ENCODE assay signal across 20 cellular contexts in the genomic region with DNA sequence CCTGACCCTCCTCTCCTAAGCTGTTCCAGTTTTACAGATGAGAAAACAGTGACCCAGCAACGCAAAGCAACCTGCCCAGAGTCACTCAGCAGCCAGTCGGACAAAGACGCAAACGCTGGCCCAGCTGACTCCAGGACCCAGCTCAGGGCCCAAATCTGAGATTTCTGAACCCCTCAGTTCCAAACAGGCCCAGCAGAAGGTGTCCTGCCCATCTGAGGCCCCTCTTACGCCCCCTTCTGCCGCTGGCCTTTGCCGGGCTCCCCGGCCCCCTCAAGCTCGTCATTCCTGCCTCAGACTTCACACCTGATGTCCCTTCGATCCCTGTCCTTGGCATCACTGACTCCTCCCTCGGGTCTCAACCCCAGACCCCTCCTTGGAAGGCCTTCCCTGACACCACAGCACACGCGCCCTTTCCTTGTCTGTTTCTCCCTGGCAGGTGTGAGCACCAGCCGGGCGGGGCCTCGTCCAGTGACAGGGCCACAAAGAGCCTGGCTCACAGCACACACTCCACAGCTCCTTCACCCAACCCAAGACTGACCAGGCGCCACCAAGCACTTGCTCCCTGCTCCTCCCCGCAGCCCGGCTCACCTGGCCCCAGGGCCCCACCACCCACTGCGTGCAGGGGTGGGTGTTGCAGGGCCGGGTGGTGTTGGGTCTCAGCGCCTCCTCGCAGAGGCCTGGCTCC. TPM values are rescaled to one million over a fixed set of nuclear protein-coding genes. Genes with fewer than 3 reads are reported as not detected.
A peak's percentile ranks its signal among the peaks of the same experiment; 100 is the strongest.
DNase-seq lines count a peak whose midpoint lies in the region; ATAC-seq, FAIRE-seq and TF ChIP-seq lines count a peak whose summit lies in the region.
"Had no signal": no experiment of that assay in that cellular context is flagged by ENCODE, and none has a peak within 500 bp of the region (broad histone marks: within the 10 kb centered on the region; RNA-seq: fewer than 3 reads in every experiment).

No MANE protein-coding gene starts in this region.

- no peaks in the 10 kb centered on the region for H3K36me3 Mint-ChIP-seq in activated naive CD4-positive, alpha-beta T cell treated with anti-CD3 and anti-CD28 coated beads, Interleukin-2, amount 10 ng/mL, durations not matched to agents 7 days and 5 days
- no peaks in the 10 kb centered on the region for H3K36me3 Mint-ChIP-seq in activated naive CD4-positive, alpha-beta T cell treated with anti-CD3 and anti-CD28 coated beads for 36 hours (ENCODE audit: low read depth)

- H3K27me3 Mint-ChIP-seq in activated naive CD4-positive, alpha-beta T cell treated with anti-CD3 and anti-CD28 coated beads, Interleukin-2, amount 10 ng/mL, durations not matched to agents 7 days and 5 days: no peaks in the 10 kb centered on the region
- no peaks in the 10 kb centered on the region for H3K27me3 Mint-ChIP-seq in activated naive CD4-positive, alpha-beta T cell treated with anti-CD3 and anti-CD28 coated beads for 36 hours (ENCODE audit: low read depth)

- H3K27me3 ChIP-seq in RWPE2 (ENCODE audit: insufficient read depth, poor library complexity, severe bottlenecking): no peaks in the 10 kb centered on the region
- no peaks in the 10 kb centered on the region for H3K27me3 ChIP-seq in spleen (replicated peaks in 1 of 7)
- H3K27me3 ChIP-seq: foreskin keratinocyte, stomach had no signal

- H3K27ac ChIP-seq in RWPE2 (ENCODE audit: poor library complexity, severe bottlenecking) (no peak overlapping the region), kidney (ENCODE audit: low read depth in 2 of 2, low read length in 2 of 2) (no peak overlapping the region), spleen (no peak overlapping the region)
- H3K27ac ChIP-seq: foreskin keratinocyte, SK-N-MC, stomach had no signal

- 93 to 96% (median 95%) methylated on average over 17 to 23 of the region's 23 CpGs for WGBS in spleen, 5 donors

- H3K9me3 Mint-ChIP-seq in activated naive CD4-positive, alpha-beta T cell treated with anti-CD3 and anti-CD28 coated beads, Interleukin-2, amount 10 ng/mL, durations not matched to agents 7 days and 5 days: no peaks in the 10 kb centered on the region
- no peaks in the 10 kb centered on the region for H3K9me3 Mint-ChIP-seq in activated naive CD4-positive, alpha-beta T cell treated with anti-CD3 and anti-CD28 coated beads for 36 hours

- peak overlapping the region; percentile 74 for H3K27ac Mint-ChIP-seq in activated naive CD4-positive, alpha-beta T cell treated with anti-CD3 and anti-CD28 coated beads, Interleukin-2, amount 10 ng/mL, durations not matched to agents 7 days and 5 days
- no peak overlapping the region for H3K27ac Mint-ChIP-seq in activated naive CD4-positive, alpha-beta T cell treated with anti-CD3 and anti-CD28 coated beads for 36 hours

- no peak overlapping the region for H3K4me3 ChIP-seq in RWPE2 (ENCODE audit: severe bottlenecking)
- H3K4me3 ChIP-seq in kidney (ENCODE audit: low read length in 2 of 2): no peak overlapping the region
- no peak overlapping the region for H3K4me3 ChIP-seq in spleen
- H3K4me3 ChIP-seq: SK-N-MC, stomach had no signal

- CTCF ChIA-PET in activated naive CD4-positive, alpha-beta T cell treated with anti-CD3 and anti-CD28 coated beads, Interleukin-2, amount 10 ng/mL, durations not matched to agents 7 days and 5 days (lab: Charles Lee): no interaction called here
- CTCF ChIA-PET in activated naive CD4-positive, alpha-beta T cell treated with anti-CD3 and anti-CD28 coated beads for 36 hours (lab: Charles Lee): no interaction called here

- ATAC-seq in RWPE2 (ENCODE audit: low read depth): no peak
- no peak for ATAC-seq in HG02840 (IDR thresholded peaks at IDR 0.05; ENCODE audit: low FRiP score, unreplicated experiment)
- ATAC-seq: HCT116 had no signal

- H3K9ac ChIP-seq in kidney (ENCODE audit: low read length in 2 of 2): no peak overlapping the region

- TF ChIP-seq CTCF in RWPE2 (IDR thresholded peaks at IDR 0.05; ENCODE audit: poor library complexity, severe bottlenecking) (no peak), kidney (IDR thresholded peaks at IDR 0.05; ENCODE audit: borderline replicate concordance, extremely low read depth, insufficient read depth) (no peak), spleen (IDR thresholded peaks at IDR 0.05 in 8 of 11, conservative IDR thresholded peaks at IDR 0.05 in 3 of 11) (no peak)

- H3K9me3 ChIP-seq in RWPE2 (ENCODE audit: severe bottlenecking) (no peaks in the 10 kb centered on the region), kidney (ENCODE audit: control insufficient read depth in 1 of 2, low read length in 2 of 2) (no peaks in the 10 kb centered on the region), spleen (no peaks in the 10 kb centered on the region)
- H3K9me3 ChIP-seq: stomach had no signal

- no peak for DNase-seq in activated naive CD4-positive, alpha-beta T cell treated with anti-CD3 and anti-CD28 coated beads, Interleukin-2, amount 10 ng/mL, durations not matched to agents 7 days and 5 days
- no peak for DNase-seq in activated naive CD4-positive, alpha-beta T cell treated with anti-CD3 and anti-CD28 coated beads for 36 hours
- DNase-seq in RWPE2 (ENCODE audit: low spot score) (peak; percentile 54), kidney (peak; percentile 73), spleen (peak; percentile 76), NCI-H1105 (lab: John Stamatoyannopoulos, UW) (no peak)
- no peak for DNase-seq in stimulated activated naive CD4-positive, alpha-beta T cell treated with Interleukin-2 at 50 U/mL for 16 hours (lab: John Stamatoyannopoulos, UW)
- DNase-seq: amniotic stem cell, foreskin keratinocyte, GDM1, mesendoderm, NCI-H1930, NCI-H510A treated with DMSO at 0.1 percent for 48 hours, occipital lobe, small intestine, stomach had no signal

- H3K36me3 ChIP-seq in RWPE2 (ENCODE audit: low read depth) (no peaks in the 10 kb centered on the region), kidney (ENCODE audit: control insufficient read depth in 1 of 2, insufficient read depth in 2 of 2, low read length in 2 of 2) (no peaks in the 10 kb centered on the region), spleen (no peaks in the 10 kb centered on the region)
- H3K36me3 ChIP-seq: stomach had no signal

- no peak for TF ChIP-seq POLR2A in spleen (IDR thresholded peaks at IDR 0.05)

- intact Hi-C loops in activated naive CD4-positive, alpha-beta T cell treated with anti-CD3 and anti-CD28 coated beads for 36 hours (cut with micrococcal nuclease): loop anchor here (5.0 kb wide), 1 partner anchor 109 kb away; a partner anchor contains a TSS
- intact Hi-C loops in kidney (cut with DNase I): no loop called here
- intact Hi-C loops in spleen (cut with DNase I; ENCODE audit: low total_unique reads): no loop called here

- H3K4me1 ChIP-seq in RWPE2 (ENCODE audit: insufficient read depth, poor library complexity, severe bottlenecking): no peaks in the 10 kb centered on the region
- H3K4me1 ChIP-seq in kidney (ENCODE audit: control insufficient read depth in 1 of 2, insufficient read depth in 1 of 2, low read depth in 1 of 2, low read length in 2 of 2): peaks cover 0 to 8% of the 10 kb centered on the region in 2 donors
- peaks cover 23 to 69% (median 43%) of the 10 kb centered on the region in 6 donors for H3K4me1 ChIP-seq in spleen
- H3K4me1 ChIP-seq: foreskin keratinocyte had no signal

- no peak overlapping the region for H3K4me3 Mint-ChIP-seq in activated naive CD4-positive, alpha-beta T cell treated with anti-CD3 and anti-CD28 coated beads, Interleukin-2, amount 10 ng/mL, durations not matched to agents 7 days and 5 days
- H3K4me3 Mint-ChIP-seq in activated naive CD4-positive, alpha-beta T cell treated with anti-CD3 and anti-CD28 coated beads for 36 hours: no peak overlapping the region

- H3K4me1 Mint-ChIP-seq in activated naive CD4-positive, alpha-beta T cell treated with anti-CD3 and anti-CD28 coated beads, Interleukin-2, amount 10 ng/mL, durations not matched to agents 7 days and 5 days: peaks cover 25% of the 10 kb centered on the region
- H3K4me1 Mint-ChIP-seq in activated naive CD4-positive, alpha-beta T cell treated with anti-CD3 and anti-CD28 coated beads for 36 hours (ENCODE audit: low read depth): peaks cover 18% of the 10 kb centered on the region

- FAIRE-seq in kidney (lab: Jason Lieb, UNC): no peak
- FAIRE-seq: GM12892, small intestine had no signal

RNA-seq across cellular contexts. Expression of a gene that starts 48.0 kb away (rescaled TPM):
- total RNA-seq in activated naive CD4-positive, alpha-beta T cell treated with anti-CD3 and anti-CD28 coated beads for 36 hours: under 1 TPM; 0.07 to 0.10 TPM
- total RNA-seq in kidney: 3.1 TPM
- 0.82 TPM for polyA plus RNA-seq in kidney (ENCODE audit: insufficient read depth, low read depth, low replicate concordance)
- 10 to 100 TPM in 1 of 7 donors, 1 to 10 TPM in 6; 3.4 to 15.0 (median 8.3) TPM for total RNA-seq in spleen
- 1 to 10 TPM in 2 of 3 donors, under 1 TPM in 1; 0.47 to 8.4 (median 2.2) TPM for polyA plus RNA-seq in spleen

Comparison
In these comparisons a context has a peak if more than half of its experiments do, and no peak if none do; other contexts are left out.
1. DNase-seq: peak in RWPE2 (single experiment), kidney (single experiment) and spleen (single experiment); none in activated naive CD4-positive, alpha-beta T cell treated with anti-CD3 and anti-CD28 coated beads, Interleukin-2, amount 10 ng/mL, durations not matched to agents 7 days and 5 days (single experiment), activated naive CD4-positive, alpha-beta T cell treated with anti-CD3 and anti-CD28 coated beads for 36 hours (single experiment), stimulated activated naive CD4-positive, alpha-beta T cell treated with Interleukin-2 at 50 U/mL for 16 hours (single experiment) and NCI-H1105 (single experiment).